In the genomic region with DNA sequence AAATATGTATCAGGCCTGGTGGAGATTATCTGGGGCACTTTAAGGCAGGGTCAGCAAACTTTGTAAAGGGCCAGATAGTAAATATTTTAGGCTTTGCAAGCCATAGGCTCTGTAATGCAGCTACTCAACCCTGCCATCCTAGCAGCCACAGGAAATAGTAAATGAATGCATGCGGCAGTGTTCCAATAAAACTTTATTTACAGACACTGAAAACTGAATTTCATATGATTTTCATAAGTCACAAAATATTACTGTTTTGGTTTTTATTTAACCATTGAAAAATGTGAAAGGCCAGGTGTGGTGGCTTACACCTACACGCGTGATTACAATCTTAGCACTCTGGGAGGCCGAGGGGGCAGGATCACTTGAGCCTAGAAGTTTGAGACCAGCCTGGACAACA, we compare ENCODE assay signal across 15 cellular contexts.
"Had no signal": no experiment of that assay in that cellular context is flagged by ENCODE, and none has a peak within 500 bp of the region (broad histone marks: within the 10 kb centered on the region; RNA-seq: fewer than 3 reads in every experiment).

No MANE protein-coding gene starts in this region.

- H3K9me3 ChIP-seq: ovary had no signal

- H3K4me3 ChIP-seq: lung, neural progenitor cell, ovary had no signal

- H2AFZ ChIP-seq: neural progenitor cell had no signal

- ATAC-seq: activated naive CD8-positive, alpha-beta T cell treated with anti-CD3 and anti-CD28 coated beads, Interleukin-2, amount 50 U/mL, for 24 hours; left cardiac atrium had no signal

- H3K9ac ChIP-seq: neural progenitor cell had no signal

- H3K36me3 ChIP-seq: neural progenitor cell, ovary had no signal

- DNase-seq: activated CD4-positive, alpha-beta T cell treated with anti-CD3 and anti-CD28 coated beads, Interleukin-2, amount 50 U/mL, for 1 hour; activated CD4-positive, CD25-positive, alpha-beta regulatory T cell; activated CD8-positive, alpha-beta memory T cell treated with anti-CD3 and anti-CD28 coated beads for 24 hours; activated naive CD4-positive, alpha-beta T cell; activated naive CD8-positive, alpha-beta T cell treated with anti-CD3 and anti-CD28 coated beads, Interleukin-2, amount 50 U/mL, for 24 hours; aorta; effector memory CD4-positive, alpha-beta T cell; foreskin melanocyte; left cardiac atrium; stimulated activated CD4-positive, alpha-beta T cell treated with anti-CD3 and anti-CD28 coated beads, Interleukin-1b, Interleukin-23, amount 100 ng/mL, for 48 hours; T-helper 2 cell had no signal

- H3K27ac ChIP-seq: neural progenitor cell, ovary had no signal

- H3K27me3 ChIP-seq: neural progenitor cell, ovary had no signal

- H3K4me2 ChIP-seq: neural progenitor cell had no signal

- FAIRE-seq: TTC549 had no signal
